24 cellular contexts compared by ENCODE assay signal in genomic region chr9:89723696-89724095, GRCh38.
DNase-seq lines count a peak whose midpoint lies in the region; ATAC-seq, FAIRE-seq and TF ChIP-seq lines count a peak whose summit lies in the region.
"Had no signal": no experiment of that assay in that cellular context is flagged by ENCODE, and none has a peak within 500 bp of the region (broad histone marks: within the 10 kb centered on the region; RNA-seq: fewer than 3 reads in every experiment).

No MANE protein-coding gene starts in this region.

- no peak for ATAC-seq in GM19395 (IDR thresholded peaks at IDR 0.05; ENCODE audit: unreplicated experiment)
- no peak for ATAC-seq in GM18873 (IDR thresholded peaks at IDR 0.05; ENCODE audit: low FRiP score, unreplicated experiment)
- ATAC-seq: PC-3 had no signal

- TF ChIP-seq CTCF in astrocyte (IDR thresholded peaks at IDR 0.05; ENCODE audit: insufficient read depth, low read depth, low read length) (no peak), thyroid gland (IDR thresholded peaks at IDR 0.05) (no peak)

- no peaks in the 10 kb centered on the region for H3K4me1 Mint-ChIP-seq in astrocyte (ENCODE audit: low read depth, unreplicated experiment)
- H3K4me1 Mint-ChIP-seq: CD8-positive, alpha-beta memory T cell had no signal

- no peaks in the 10 kb centered on the region for H4K20me1 ChIP-seq in astrocyte (ENCODE audit: insufficient read depth, low read length)
- H4K20me1 ChIP-seq: BLaER1 treated with 17β-estradiol and CSF1 and Interleukin-3, amounts not matched to agents 10 nM and 100 nM had no signal

- no peaks in the 10 kb centered on the region for H3K36me3 Mint-ChIP-seq in astrocyte (ENCODE audit: low read depth, unreplicated experiment)
- H3K36me3 Mint-ChIP-seq: CD8-positive, alpha-beta memory T cell; IgD-negative memory B cell had no signal

- H3K4me1 ChIP-seq in astrocyte (ENCODE audit: insufficient read depth, low read length), result no peaks in the 10 kb centered on the region
- H3K4me1 ChIP-seq in thyroid gland, result no peaks in the 10 kb centered on the region

- intact Hi-C loops in thyroid gland (cut with DNase I), result no loop called here

- H3K27me3 ChIP-seq in astrocyte (ENCODE audit: insufficient read depth, low read length), result no peaks in the 10 kb centered on the region
- no peaks in the 10 kb centered on the region for H3K27me3 ChIP-seq in thyroid gland
- H3K27me3 ChIP-seq: BLaER1 treated with 17β-estradiol and CSF1 and Interleukin-3, amounts not matched to agents 10 nM and 100 nM; MG63 had no signal

- no peak for TF ChIP-seq POLR2A in thyroid gland (IDR thresholded peaks at IDR 0.05)

- DNase-seq in NCI-H524 (lab: John Stamatoyannopoulos, UW) (peak; percentile 6 to 70), NCI-H524 treated with DMSO at 0.1 percent for 48 hours (lab: John Stamatoyannopoulos, UW) (no peak), DMS 273 treated with DMSO at 0.1 percent for 48 hours (lab: John Stamatoyannopoulos, UW) (peak; percentile 15), astrocyte (ENCODE audit: low read depth) (peak; percentile 49), thyroid gland (peak; percentile 9 to 17)
- DNase-seq: CD8-positive, alpha-beta memory T cell; GDM1; H9; Karpas-422; MG63; NCI-H1048; NCI-H146; NCI-H2107; NCI-H446; NCI-H748 treated with DMSO at 0.1 percent for 48 hours; PC-3; SIG-M5; T-helper 1 cell had no signal

- WGBS in thyroid gland, 2 donors, result 5 to 17% methylated on average over 2 of the region's 2 CpGs

- H3K9me3 ChIP-seq in astrocyte (ENCODE audit: insufficient read depth, low read depth, low read length) (no peaks in the 10 kb centered on the region), thyroid gland (no peaks in the 10 kb centered on the region)
- H3K9me3 ChIP-seq: MG63 had no signal

- peaks cover 36% of the 10 kb centered on the region for H3K27me3 Mint-ChIP-seq in astrocyte (ENCODE audit: low read depth, unreplicated experiment)

- no peak overlapping the region for H2AFZ ChIP-seq in astrocyte (ENCODE audit: low read depth, low read length)

- H3K4me3 Mint-ChIP-seq in astrocyte (ENCODE audit: unreplicated experiment), result no peak overlapping the region
- H3K4me3 Mint-ChIP-seq: H9, IgD-negative memory B cell had no signal

- H3K9me3 Mint-ChIP-seq in astrocyte (ENCODE audit: unreplicated experiment), result peaks cover 15% of the 10 kb centered on the region
- H3K9me3 Mint-ChIP-seq: CD8-positive, alpha-beta memory T cell; H9; IgD-negative memory B cell had no signal

- H3K27ac ChIP-seq in astrocyte (ENCODE audit: low read depth, low read length) (no peak overlapping the region), thyroid gland (no peak overlapping the region)
- H3K27ac ChIP-seq: BLaER1 treated with 17β-estradiol and CSF1 and Interleukin-3, amounts not matched to agents 10 nM and 100 nM; RWPE1 had no signal

- FAIRE-seq in astrocyte (lab: Jason Lieb, UNC), result no peak
- FAIRE-seq: D721Med had no signal

- no peaks in the 10 kb centered on the region for H3K36me3 ChIP-seq in astrocyte (ENCODE audit: insufficient read depth, low read length)
- H3K36me3 ChIP-seq in thyroid gland, result no peaks in the 10 kb centered on the region
- H3K36me3 ChIP-seq: BLaER1 treated with 17β-estradiol and CSF1 and Interleukin-3, amounts not matched to agents 10 nM and 100 nM; MG63 had no signal

- no peaks in the 10 kb centered on the region for H3K79me2 ChIP-seq in astrocyte (ENCODE audit: insufficient read depth, low read length)

- H3K9ac ChIP-seq in astrocyte (ENCODE audit: low read length), result no peak overlapping the region
- H3K9ac ChIP-seq: BLaER1 treated with 17β-estradiol and CSF1 and Interleukin-3, amounts not matched to agents 10 nM and 100 nM had no signal

- H3K27ac Mint-ChIP-seq in astrocyte (ENCODE audit: unreplicated experiment), result no peak overlapping the region
- H3K27ac Mint-ChIP-seq: CD8-positive, alpha-beta memory T cell; H9; IgD-negative memory B cell had no signal

- no peak overlapping the region for H3K4me2 ChIP-seq in astrocyte (ENCODE audit: low read length)
- H3K4me2 ChIP-seq: BLaER1 treated with 17β-estradiol and CSF1 and Interleukin-3, amounts not matched to agents 10 nM and 100 nM had no signal

- no peak overlapping the region for H3K4me3 ChIP-seq in astrocyte (ENCODE audit: insufficient read depth, low read depth, low read length)
- no peak overlapping the region for H3K4me3 ChIP-seq in thyroid gland (replicated peaks in 1 of 3)
- H3K4me3 ChIP-seq: BLaER1 treated with 17β-estradiol and CSF1 and Interleukin-3, amounts not matched to agents 10 nM and 100 nM; MG63 had no signal
